ENCODE assay signal across 8 cellular contexts in genomic region chr7:128406147-128406985, GRCh38. TPM values are rescaled to one million over a fixed set of nuclear protein-coding genes. Genes with fewer than 3 reads are reported as not detected.
DNase-seq lines count a peak whose midpoint lies in the region; ATAC-seq, FAIRE-seq and TF ChIP-seq lines count a peak whose summit lies in the region.

No MANE protein-coding gene starts in this region.

- H3K4me1 ChIP-seq in cardiac muscle cell (ENCODE audit: low read depth): no peaks in the 10 kb centered on the region
- H3K4me1 ChIP-seq in HepG2 (ENCODE audit: insufficient read depth, low read length): peaks cover 62% of the 10 kb centered on the region
- H3K4me1 ChIP-seq in vagina: peaks cover 54% of the 10 kb centered on the region

- FAIRE-seq in HepG2 (lab: Jason Lieb, UNC): no peak
- FAIRE-seq in RCC 7860 (lab: Jason Lieb, UNC): no peak

- no peaks in the 10 kb centered on the region for H3K79me2 ChIP-seq in HepG2 (ENCODE audit: insufficient read depth, low read length)

- no peak overlapping the region for H2AFZ ChIP-seq in HepG2 (ENCODE audit: low read length)

- 21% methylated on average over 16 of the region's 29 CpGs for WGBS in HepG2 (ENCODE audit: low lambda C conversion rate)

- no peaks in the 10 kb centered on the region for H3K27me3 Mint-ChIP-seq in activated naive CD8-positive, alpha-beta T cell treated with anti-CD3 and anti-CD28 coated beads for 36 hours

- TF ChIP-seq EP300 in HepG2 (IDR thresholded peaks at IDR 0.05; ENCODE audit: low read depth in 2 of 2, low read length in 2 of 2) (no peak), HepG2 (CRISPR knock-in tag; IDR thresholded peaks at IDR 0.05; ENCODE audit: borderline replicate concordance) (no peak)

- no peaks in the 10 kb centered on the region for H3K36me3 ChIP-seq in cardiac muscle cell
- peaks cover 0 to 7% of the 10 kb centered on the region in 2 experiments; a peak in 2 of 5 replicates for H3K36me3 ChIP-seq in HepG2 (replicated peaks in 1 of 2; ENCODE audit: control insufficient read depth in 1 of 2, insufficient read depth in 2 of 2, low read length in 2 of 2)
- peaks cover 0 to 5% of the 10 kb centered on the region in 2 donors for H3K36me3 ChIP-seq in vagina

- H3K27ac ChIP-seq in cardiac muscle cell (no peak overlapping the region), HepG2 (ENCODE audit: extremely low read length, insufficient read depth, low read length) (no peak overlapping the region), vagina (peak overlapping the region; percentile 90)

- H3K4me1 Mint-ChIP-seq in activated naive CD8-positive, alpha-beta T cell treated with anti-CD3 and anti-CD28 coated beads for 36 hours: peaks cover 38% of the 10 kb centered on the region

- CTCF ChIA-PET in HepG2 (lab: Yijun Ruan, JAX; ENCODE audit: low intra/inter-chr PET ratio, low total read pairs): no interaction called here

- no peak for TF ChIP-seq CTCF in cardiac muscle cell (IDR thresholded peaks at IDR 0.05; ENCODE audit: low read depth, low read length)
- TF ChIP-seq CTCF in HepG2 (CRISPR knock-in tag; IDR thresholded peaks at IDR 0.05): peak; percentile 49; the same call in 1 of the 2 replicates
- no peak for TF ChIP-seq CTCF in vagina (IDR thresholded peaks at IDR 0.05)

- no peak for TF ChIP-seq RAD21 in HepG2 (CRISPR knock-in tag; IDR thresholded peaks at IDR 0.05)

- no peak for TF ChIP-seq POLR2A in HepG2 (IDR thresholded peaks at IDR 0.05; ENCODE audit: insufficient read depth in 1 of 2, low read depth in 2 of 2, low read length in 2 of 2)
- no peak for TF ChIP-seq POLR2A in vagina (IDR thresholded peaks at IDR 0.05)

- peak overlapping the region; percentile 83 for H3K4me3 Mint-ChIP-seq in activated naive CD8-positive, alpha-beta T cell treated with anti-CD3 and anti-CD28 coated beads for 36 hours

- no TSS peak for BruUV-seq in HepG2 (replicated peaks; lab: Mats Ljungman, UMichigan)

- no peaks in the 10 kb centered on the region for H4K20me1 ChIP-seq in HepG2 (ENCODE audit: insufficient read depth, low read length)

- ATAC-seq in HepG2 (no peak), HG02763 (IDR thresholded peaks at IDR 0.05; ENCODE audit: unreplicated experiment) (no peak), HG03354 (IDR thresholded peaks at IDR 0.05; ENCODE audit: poor library complexity, severe bottlenecking, unreplicated experiment) (no peak)

- H3K27me3 ChIP-seq in cardiac muscle cell (peaks cover 46% of the 10 kb centered on the region), HepG2 (ENCODE audit: control insufficient read depth in 1 of 2, insufficient read depth in 2 of 2, low read length in 2 of 2) (peaks cover 2 to 19% of the 10 kb centered on the region in 2 experiments; a peak in 2 of 5 replicates), vagina (no peaks in the 10 kb centered on the region)

- intact Hi-C loops in cardiac septum (cut with DNase I): no loop called here
- intact Hi-C loops in HepG2 (cut with micrococcal nuclease; ENCODE audit: unreplicated experiment): no loop called here
- intact Hi-C loops in vagina (cut with DNase I): loop anchor here (10.0 kb wide), 2 partner anchors 48 to 1668 kb away; partner anchors contain the start of genes HILPDA and KLHDC10

- no peak overlapping the region for H3K9ac ChIP-seq in HepG2 (ENCODE audit: insufficient read depth, low read depth, low read length)

- no peaks in the 10 kb centered on the region for H3K9me3 ChIP-seq in cardiac muscle cell (ENCODE audit: low read depth)
- no peaks in the 10 kb centered on the region for H3K9me3 ChIP-seq in HepG2 (ENCODE audit: low read length)
- H3K9me3 ChIP-seq in vagina: no peaks in the 10 kb centered on the region

- in situ Hi-C loops in HepG2 (cut with HindIII; ENCODE audit: extremely low pct_ligation_motif_present, low pct_unique_long_range_greater_than_20kb): no loop called here

- no peak for DNase-seq in cardiac muscle cell (ENCODE audit: low read depth in 1 of 2, low spot score in 1 of 2)
- no peak for DNase-seq in cardiac septum (ENCODE audit: low spot score)
- no peak for DNase-seq in activated naive CD8-positive, alpha-beta T cell treated with anti-CD3 and anti-CD28 coated beads for 36 hours
- no peak for DNase-seq in HepG2 (ENCODE audit: low spot score)
- no peak for DNase-seq in vagina (ENCODE audit: extremely low spot score in 2 of 2)
- no peak for DNase-seq in RCC 7860 (ENCODE audit: low spot score)

- peaks cover 5% of the 10 kb centered on the region for H3K36me3 Mint-ChIP-seq in activated naive CD8-positive, alpha-beta T cell treated with anti-CD3 and anti-CD28 coated beads for 36 hours

- H3K4me3 ChIP-seq in cardiac muscle cell (peak overlapping the region; percentile 65), HepG2 (replicated peaks in 1 of 3; ENCODE audit: insufficient read depth in 1 of 3, low read depth in 2 of 3, low read length in 3 of 3) (peak overlapping the region in 1 of 3 experiments; percentile 89; a peak in 1 of 6 replicates), vagina (peak overlapping the region; percentile 58 to 96)

- H3K4me2 ChIP-seq in HepG2 (ENCODE audit: low read depth, low read length): peak overlapping the region; percentile 100

- peak overlapping the region; percentile 72 for H3K27ac Mint-ChIP-seq in activated naive CD8-positive, alpha-beta T cell treated with anti-CD3 and anti-CD28 coated beads for 36 hours

- H3K9me3 Mint-ChIP-seq in activated naive CD8-positive, alpha-beta T cell treated with anti-CD3 and anti-CD28 coated beads for 36 hours: no peaks in the 10 kb centered on the region

- POLR2A ChIA-PET in HepG2 (lab: Yijun Ruan, JAX): no interaction called here

RNA-seq across cellular contexts. Expression of gene IMPDH1, which starts 3.4 kb away (rescaled TPM):
- total RNA-seq in cardiac muscle cell (23.1 and 24.0 TPM in 2 replicates), cardiac septum (22.2 TPM), HepG2 (2016; rRNA removed; fragmentation: Illumina TruSeq; extraction: Trizol) (18.4 and 22.8 TPM in 2 replicates), vagina (52.3 TPM)
- polyA plus RNA-seq in cardiac muscle cell (20.5 and 27.5 TPM in 2 replicates), HepG2 (2011; rRNA removed) (34.0 and 49.9 TPM in 2 replicates)
- total RNA-seq in activated naive CD8-positive, alpha-beta T cell treated with anti-CD3 and anti-CD28 coated beads for 36 hours: 10 to 100 TPM; 71.0 to 73.9 TPM
- 12.3 and 12.6 TPM in 2 replicates for total RNA-seq in HepG2 (2016; cell fraction: cytosol; rRNA removed; fragmentation: Illumina TruSeq; extraction: Trizol; ENCODE audit: low read depth)
- 15.4 and 23.8 TPM in 2 replicates for total RNA-seq in HepG2 (2016; cell fraction: insoluble cytoplasmic fraction; rRNA removed; fragmentation: Illumina TruSeq; extraction: Trizol)
- total RNA-seq in HepG2 (2016; cell fraction: membrane; rRNA removed; fragmentation: Illumina TruSeq; extraction: Trizol): 28.1 and 28.2 TPM in 2 replicates
- total RNA-seq in HepG2 (2016; cell fraction: nucleus; rRNA removed; fragmentation: Illumina TruSeq; extraction: Trizol): 12.6 and 19.2 TPM in 2 replicates
- 31.4 and 37.8 TPM in 2 replicates for polyA plus RNA-seq in HepG2 (2011; cell fraction: cytosol; rRNA removed)
- 92.2 and 93.4 TPM in 2 replicates for polyA plus RNA-seq in HepG2 (2011; cell fraction: nucleus; rRNA removed)
- polyA plus RNA-seq in HepG2 (2012): 25.0 and 27.5 TPM in 2 replicates
- polyA plus RNA-seq in HepG2 (2016; cell fraction: cytosol; fragmentation: Illumina TruSeq; extraction: Trizol; ENCODE audit: low read depth): 18.4 and 18.5 TPM in 2 replicates
- 20.6 and 24.8 TPM in 2 replicates for polyA plus RNA-seq in HepG2 (2016; cell fraction: insoluble cytoplasmic fraction; fragmentation: Illumina TruSeq; extraction: Trizol; ENCODE audit: low read depth)
- 26.7 and 29.0 TPM in 2 replicates for polyA plus RNA-seq in HepG2 (2016; cell fraction: membrane; fragmentation: Illumina TruSeq; extraction: Trizol; ENCODE audit: low read depth)
- 29.2 and 34.5 TPM in 2 replicates for polyA plus RNA-seq in HepG2 (2016; cell fraction: nucleus; fragmentation: Illumina TruSeq; extraction: Trizol; ENCODE audit: insufficient read depth, low read depth)
- 82.0 and 176 TPM in 2 replicates for polyA minus RNA-seq in HepG2 (2011; rRNA and poly(A)+ RNA removed; ENCODE audit: low replicate concordance)
- 19.3 and 30.8 TPM in 2 replicates for polyA minus RNA-seq in HepG2 (2011; cell fraction: cytosol; rRNA and poly(A)+ RNA removed)
- 26.3 and 29.8 TPM in 2 replicates for polyA minus RNA-seq in HepG2 (2011; cell fraction: nucleus; rRNA and poly(A)+ RNA removed)

RNA-seq across cellular contexts. Expression of gene PRRT4, which starts 44.9 kb away (rescaled TPM):
- total RNA-seq in cardiac muscle cell (17.6 and 26.6 TPM in 2 replicates), cardiac septum (2.4 TPM), HepG2 (2016; rRNA removed; fragmentation: Illumina TruSeq; extraction: Trizol) (not detected in 2 replicates), vagina (7.6 TPM)
- polyA plus RNA-seq in cardiac muscle cell (13.2 and 20.7 TPM in 2 replicates), HepG2 (2011; rRNA removed) (not detected in 2 replicates)
- total RNA-seq in activated naive CD8-positive, alpha-beta T cell treated with anti-CD3 and anti-CD28 coated beads for 36 hours: under 1 TPM; 0.18 to 0.27 TPM
- total RNA-seq in HepG2 (2016; cell fraction: cytosol; rRNA removed; fragmentation: Illumina TruSeq; extraction: Trizol; ENCODE audit: low read depth): not detected in 2 replicates
- not detected in 2 replicates for total RNA-seq in HepG2 (2016; cell fraction: insoluble cytoplasmic fraction; rRNA removed; fragmentation: Illumina TruSeq; extraction: Trizol)
- not detected in 2 replicates for total RNA-seq in HepG2 (2016; cell fraction: membrane; rRNA removed; fragmentation: Illumina TruSeq; extraction: Trizol)
- total RNA-seq in HepG2 (2016; cell fraction: nucleus; rRNA removed; fragmentation: Illumina TruSeq; extraction: Trizol): not detected in 2 replicates
- not detected in 2 replicates for polyA plus RNA-seq in HepG2 (2011; cell fraction: cytosol; rRNA removed)
- 0.06 TPM in 1 of 2 replicates, not detected in the other for polyA plus RNA-seq in HepG2 (2011; cell fraction: nucleus; rRNA removed)
- 0.07 TPM in 1 of 2 replicates, not detected in the other for polyA plus RNA-seq in HepG2 (2012)
- not detected in 2 replicates for polyA plus RNA-seq in HepG2 (2016; cell fraction: cytosol; fragmentation: Illumina TruSeq; extraction: Trizol; ENCODE audit: low read depth)
- polyA plus RNA-seq in HepG2 (2016; cell fraction: insoluble cytoplasmic fraction; fragmentation: Illumina TruSeq; extraction: Trizol; ENCODE audit: low read depth): not detected in 2 replicates
- not detected in 2 replicates for polyA plus RNA-seq in HepG2 (2016; cell fraction: membrane; fragmentation: Illumina TruSeq; extraction: Trizol; ENCODE audit: low read depth)
- polyA plus RNA-seq in HepG2 (2016; cell fraction: nucleus; fragmentation: Illumina TruSeq; extraction: Trizol; ENCODE audit: insufficient read depth, low read depth): not detected in 2 replicates
- not detected in 2 replicates for polyA minus RNA-seq in HepG2 (2011; rRNA and poly(A)+ RNA removed; ENCODE audit: low replicate concordance)
- polyA minus RNA-seq in HepG2 (2011; cell fraction: cytosol; rRNA and poly(A)+ RNA removed): not detected in 2 replicates
- polyA minus RNA-seq in HepG2 (2011; cell fraction: nucleus; rRNA and poly(A)+ RNA removed): not detected in 2 replicates

RNA-seq across cellular contexts. Expression of gene HILPDA, which starts 49.3 kb away (rescaled TPM):
- total RNA-seq in cardiac muscle cell: 16.2 and 27.5 TPM in 2 replicates
- 48.7 and 56.0 TPM in 2 replicates for polyA plus RNA-seq in cardiac muscle cell
- total RNA-seq in cardiac septum: 14.0 TPM
- total RNA-seq in activated naive CD8-positive, alpha-beta T cell treated with anti-CD3 and anti-CD28 coated beads for 36 hours: 10 to 100 TPM; 72.3 to 72.8 TPM
- 8.6 and 11.1 TPM in 2 replicates for total RNA-seq in HepG2 (2016; rRNA removed; fragmentation: Illumina TruSeq; extraction: Trizol)
- 5.5 and 6.1 TPM in 2 replicates for total RNA-seq in HepG2 (2016; cell fraction: cytosol; rRNA removed; fragmentation: Illumina TruSeq; extraction: Trizol; ENCODE audit: low read depth)
- total RNA-seq in HepG2 (2016; cell fraction: insoluble cytoplasmic fraction; rRNA removed; fragmentation: Illumina TruSeq; extraction: Trizol): 9.8 and 10.4 TPM in 2 replicates
- 9.5 and 9.7 TPM in 2 replicates for total RNA-seq in HepG2 (2016; cell fraction: membrane; rRNA removed; fragmentation: Illumina TruSeq; extraction: Trizol)
- total RNA-seq in HepG2 (2016; cell fraction: nucleus; rRNA removed; fragmentation: Illumina TruSeq; extraction: Trizol): 7.8 and 10.3 TPM in 2 replicates
- 43.1 and 44.0 TPM in 2 replicates for polyA plus RNA-seq in HepG2 (2011; rRNA removed)
- polyA plus RNA-seq in HepG2 (2011; cell fraction: cytosol; rRNA removed): 32.3 and 32.9 TPM in 2 replicates
- polyA plus RNA-seq in HepG2 (2011; cell fraction: nucleus; rRNA removed): 35.8 and 42.7 TPM in 2 replicates
- 13.1 and 14.9 TPM in 2 replicates for polyA plus RNA-seq in HepG2 (2012)
- polyA plus RNA-seq in HepG2 (2016; cell fraction: cytosol; fragmentation: Illumina TruSeq; extraction: Trizol; ENCODE audit: low read depth): 2.2 and 3.3 TPM in 2 replicates
- 8.9 and 9.4 TPM in 2 replicates for polyA plus RNA-seq in HepG2 (2016; cell fraction: insoluble cytoplasmic fraction; fragmentation: Illumina TruSeq; extraction: Trizol; ENCODE audit: low read depth)
- polyA plus RNA-seq in HepG2 (2016; cell fraction: membrane; fragmentation: Illumina TruSeq; extraction: Trizol; ENCODE audit: low read depth): 4.4 and 4.9 TPM in 2 replicates
- 10.1 and 10.3 TPM in 2 replicates for polyA plus RNA-seq in HepG2 (2016; cell fraction: nucleus; fragmentation: Illumina TruSeq; extraction: Trizol; ENCODE audit: insufficient read depth, low read depth)
- polyA minus RNA-seq in HepG2 (2011; rRNA and poly(A)+ RNA removed; ENCODE audit: low replicate concordance): 30.3 and 48.5 TPM in 2 replicates
- polyA minus RNA-seq in HepG2 (2011; cell fraction: cytosol; rRNA and poly(A)+ RNA removed): 12.9 and 14.9 TPM in 2 replicates
- polyA minus RNA-seq in HepG2 (2011; cell fraction: nucleus; rRNA and poly(A)+ RNA removed): 12.4 and 27.1 TPM in 2 replicates
- 46.4 TPM for total RNA-seq in vagina
